1 cellular context compared by ENCODE assay signal in genomic region chr18:9705183-9705864, GRCh38.
TF ChIP-seq lines count a peak whose summit lies in the region.

No MANE protein-coding gene starts in this region.

TF ChIP-seq in HEK293, 187 proteins besides CTCF, POLR2A, EP300 and RAD21 (continued from another document and continues in another):
- TF ChIP-seq ZNF645 (tag by site-specific recombination; IDR thresholded peaks at IDR 0.05): no peak
- TF ChIP-seq ZFP69B (tag by site-specific recombination; IDR thresholded peaks at IDR 0.05): 0 out of 2 replicates have a peak, but pooled peaks have one; percentile 10
- peak; percentile 93 for TF ChIP-seq WT1 (tag by site-specific recombination; IDR thresholded peaks at IDR 0.05)
- TF ChIP-seq ZNF114 (tag by site-specific recombination; IDR thresholded peaks at IDR 0.05): no peak
- TF ChIP-seq ZNF654 (tag by site-specific recombination; IDR thresholded peaks at IDR 0.05; ENCODE audit: low read depth): peak; percentile 17; the same call in 1 of the 2 replicates
- TF ChIP-seq PATZ1 (tag by site-specific recombination; IDR thresholded peaks at IDR 0.05): no peak
- TF ChIP-seq ZNF324 (tag by site-specific recombination; IDR thresholded peaks at IDR 0.05): no peak
- no peak for TF ChIP-seq ZNF18 (tag by site-specific recombination; IDR thresholded peaks at IDR 0.05)
- no peak for TF ChIP-seq ZNF785 (tag by site-specific recombination; IDR thresholded peaks at IDR 0.05)
- TF ChIP-seq ZNF274 (IDR thresholded peaks at IDR 0.05; ENCODE audit: low read length): no peak
- TF ChIP-seq ZNF274 (tag by site-specific recombination; IDR thresholded peaks at IDR 0.05; ENCODE audit: borderline replicate concordance): no peak
- peak; percentile 1 for TF ChIP-seq BCL6B (tag by site-specific recombination; IDR thresholded peaks at IDR 0.05)
- TF ChIP-seq ZNF37A (tag by site-specific recombination; IDR thresholded peaks at IDR 0.05): no peak
- TF ChIP-seq ZNF768 (tag by site-specific recombination; IDR thresholded peaks at IDR 0.05): no peak
- no peak for TF ChIP-seq HOXA7 (CRISPR knock-in tag; IDR thresholded peaks at IDR 0.05; ENCODE audit: borderline replicate concordance)
- TF ChIP-seq ZNF571 (tag by site-specific recombination; IDR thresholded peaks at IDR 0.05): no peak
- no peak for TF ChIP-seq ZNF677 (tag by site-specific recombination; IDR thresholded peaks at IDR 0.05)
- no peak for TF ChIP-seq SP2 (tag by site-specific recombination; IDR thresholded peaks at IDR 0.05)
- peak; percentile 66 for TF ChIP-seq OSR2 (tag by site-specific recombination; IDR thresholded peaks at IDR 0.05)
- TF ChIP-seq ZNF514 (tag by site-specific recombination; IDR thresholded peaks at IDR 0.05): no peak
- TF ChIP-seq ZNF174 (tag by site-specific recombination; IDR thresholded peaks at IDR 0.05): no peak
- 0 out of 2 replicates have a peak, but pooled peaks have one; percentile 40 for TF ChIP-seq ZNF423 (tag by site-specific recombination; IDR thresholded peaks at IDR 0.05)
- no peak for TF ChIP-seq ZNF175 (tag by site-specific recombination; IDR thresholded peaks at IDR 0.05)
- TF ChIP-seq ZNF155 (tag by site-specific recombination; IDR thresholded peaks at IDR 0.05): no peak
- TF ChIP-seq ZNF350 (tag by site-specific recombination; IDR thresholded peaks at IDR 0.05): no peak
- TF ChIP-seq ZBTB6 (tag by site-specific recombination; IDR thresholded peaks at IDR 0.05): no peak
- no peak for TF ChIP-seq ZNF549 (tag by site-specific recombination; IDR thresholded peaks at IDR 0.05)
- TF ChIP-seq ZNF184 (tag by site-specific recombination; IDR thresholded peaks at IDR 0.05): no peak
- TF ChIP-seq ZNF561 (tag by site-specific recombination; IDR thresholded peaks at IDR 0.05; ENCODE audit: borderline replicate concordance): no peak
- peak; percentile 78 for TF ChIP-seq OVOL3 (tag by site-specific recombination; IDR thresholded peaks at IDR 0.05)
- TF ChIP-seq ZNF639 (tag by site-specific recombination; IDR thresholded peaks at IDR 0.05): peak; percentile 86
- no peak for TF ChIP-seq ZNF354C (tag by site-specific recombination; IDR thresholded peaks at IDR 0.05; ENCODE audit: borderline replicate concordance, low read depth)
- peak; percentile 89 for TF ChIP-seq BCL11A (tag by site-specific recombination; IDR thresholded peaks at IDR 0.05; ENCODE audit: low read depth)
- TF ChIP-seq ZNF692 (tag by site-specific recombination; IDR thresholded peaks at IDR 0.05): peak; percentile 71; the same call in 1 of the 2 replicates
- no peak for TF ChIP-seq ZNF16 (tag by site-specific recombination; IDR thresholded peaks at IDR 0.05; ENCODE audit: low read depth)
- no peak for TF ChIP-seq ZNF624 (tag by site-specific recombination; IDR thresholded peaks at IDR 0.05)
- TF ChIP-seq KLF9 (tag by site-specific recombination; IDR thresholded peaks at IDR 0.05; ENCODE audit: low read depth): no peak
- no peak for TF ChIP-seq ZBTB8A (tag by site-specific recombination; IDR thresholded peaks at IDR 0.05)
- TF ChIP-seq PRDM6 (tag by site-specific recombination; IDR thresholded peaks at IDR 0.05): peak; percentile 97
- no peak for TF ChIP-seq ZNF830 (tag by site-specific recombination; IDR thresholded peaks at IDR 0.05; ENCODE audit: low read depth)
- no peak for TF ChIP-seq ZSCAN18 (tag by site-specific recombination; IDR thresholded peaks at IDR 0.05)
- no peak for TF ChIP-seq ZNF473 (tag by site-specific recombination; IDR thresholded peaks at IDR 0.05)
- no peak for TF ChIP-seq ZNF623 (tag by site-specific recombination; IDR thresholded peaks at IDR 0.05)
- no peak for TF ChIP-seq ZNF121 (tag by site-specific recombination; IDR thresholded peaks at IDR 0.05)
- peak; percentile 88 for TF ChIP-seq ZNF843 (tag by site-specific recombination; IDR thresholded peaks at IDR 0.05)
- no peak for TF ChIP-seq SETDB1 (IDR thresholded peaks at IDR 0.05; ENCODE audit: insufficient read length, low read length)
- no peak for TF ChIP-seq ZNF248 (tag by site-specific recombination; IDR thresholded peaks at IDR 0.05)
- TF ChIP-seq ZFP37 (tag by site-specific recombination; IDR thresholded peaks at IDR 0.05): no peak
- no peak for TF ChIP-seq ZNF521 (tag by site-specific recombination; IDR thresholded peaks at IDR 0.05)
- TF ChIP-seq ZNF560 (tag by site-specific recombination; IDR thresholded peaks at IDR 0.05; ENCODE audit: borderline replicate concordance): no peak
- TF ChIP-seq ZNF10 (tag by site-specific recombination; IDR thresholded peaks at IDR 0.05): no peak
- TF ChIP-seq ZNF266 (tag by site-specific recombination; IDR thresholded peaks at IDR 0.05; ENCODE audit: low read depth): no peak
- 0 out of 2 replicates have a peak, but pooled peaks have one; percentile 64 for TF ChIP-seq INSM2 (tag by site-specific recombination; IDR thresholded peaks at IDR 0.05)
- no peak for TF ChIP-seq ZNF791 (tag by site-specific recombination; IDR thresholded peaks at IDR 0.05)
- no peak for TF ChIP-seq ZNF660 (tag by site-specific recombination; IDR thresholded peaks at IDR 0.05)
- peak; percentile 63; the same call in 1 of the 2 replicates for TF ChIP-seq ZSCAN30 (tag by site-specific recombination; IDR thresholded peaks at IDR 0.05)
- TF ChIP-seq ZNF501 (tag by site-specific recombination; IDR thresholded peaks at IDR 0.05): no peak
- TF ChIP-seq GLIS1 (tag by site-specific recombination; IDR thresholded peaks at IDR 0.05): peak; percentile 58; the same call in 1 of the 2 replicates
- TF ChIP-seq ZNF544 (tag by site-specific recombination; IDR thresholded peaks at IDR 0.05): no peak
- no peak for TF ChIP-seq PRDM1 (tag by site-specific recombination; IDR thresholded peaks at IDR 0.05)
- no peak for TF ChIP-seq ZNF221 (tag by site-specific recombination; IDR thresholded peaks at IDR 0.05; ENCODE audit: borderline replicate concordance)
